Comparison of ENCODE assay signal across 8 cellular contexts in genomic region chr14:70045715-70046535, GRCh38.
DNase-seq lines count a peak whose midpoint lies in the region; ATAC-seq and TF ChIP-seq lines count a peak whose summit lies in the region.

No MANE protein-coding gene starts in this region.

- intact Hi-C loops in thyroid gland (cut with DNase I) = no loop called here

- in situ Hi-C loops in HAP-1 (cut with MboI; ENCODE audit: low sequenced_read_pairs) (no loop called here), T47D (cut with HindIII; ENCODE audit: low pct_unique_long_range_greater_than_20kb, low sequenced_read_pairs) (no loop called here)

- WGBS in thyroid gland, 2 donors = 27 to 36% methylated on average over 22 to 23 of the region's 23 CpGs

- no peak for TF ChIP-seq POLR2A in thyroid gland (IDR thresholded peaks at IDR 0.05)

- H3K4me1 ChIP-seq in HAP-1 = no peaks in the 10 kb centered on the region
- H3K4me1 ChIP-seq in thyroid gland = no peaks in the 10 kb centered on the region

- H3K9me3 ChIP-seq in HAP-1 = no peaks in the 10 kb centered on the region
- H3K9me3 ChIP-seq in thyroid gland = no peaks in the 10 kb centered on the region

- H3K27ac ChIP-seq in thyroid gland = no peak overlapping the region

- DNase-seq in AG09319 (ENCODE audit: extremely low read depth, low read depth) (no peak), HAP-1 (ENCODE audit: low spot score in 2 of 2) (peak; percentile 52 to 77), NCI-H526 (lab: John Stamatoyannopoulos, UW) (peak; percentile 46 to 91), T47D (ENCODE audit: low read depth in 1 of 2, low spot score in 1 of 2) (peak; percentile 79 to 85), islet precursor cell (peak; percentile 88), thyroid gland (peak; percentile 53 to 65)

- no peak overlapping the region for H3K4me3 ChIP-seq in HAP-1
- no peak overlapping the region for H3K4me3 ChIP-seq in thyroid gland (replicated peaks in 1 of 3)

- TF ChIP-seq CTCF in AG09319 (IDR thresholded peaks at IDR 0.05; ENCODE audit: low read depth, low read length) = peak; percentile 53
- peak in 5 of 6 experiments; percentile 44 to 79 (median 56) for TF ChIP-seq CTCF in thyroid gland (IDR thresholded peaks at IDR 0.05)

- H3K27me3 ChIP-seq in HAP-1 (ENCODE audit: low read depth) (peaks cover 12% of the 10 kb centered on the region; the same call in 1 of the 2 replicates), thyroid gland (no peaks in the 10 kb centered on the region)

- H3K36me3 ChIP-seq in HAP-1 (replicated peaks) (no peaks in the 10 kb centered on the region), thyroid gland (no peaks in the 10 kb centered on the region)

- ATAC-seq in HG03097 (IDR thresholded peaks at IDR 0.05; ENCODE audit: low FRiP score, unreplicated experiment) = no peak
- ATAC-seq in GM19351 (IDR thresholded peaks at IDR 0.05; ENCODE audit: unreplicated experiment) = no peak
